1 cellular context compared by ENCODE assay signal in the genomic region with DNA sequence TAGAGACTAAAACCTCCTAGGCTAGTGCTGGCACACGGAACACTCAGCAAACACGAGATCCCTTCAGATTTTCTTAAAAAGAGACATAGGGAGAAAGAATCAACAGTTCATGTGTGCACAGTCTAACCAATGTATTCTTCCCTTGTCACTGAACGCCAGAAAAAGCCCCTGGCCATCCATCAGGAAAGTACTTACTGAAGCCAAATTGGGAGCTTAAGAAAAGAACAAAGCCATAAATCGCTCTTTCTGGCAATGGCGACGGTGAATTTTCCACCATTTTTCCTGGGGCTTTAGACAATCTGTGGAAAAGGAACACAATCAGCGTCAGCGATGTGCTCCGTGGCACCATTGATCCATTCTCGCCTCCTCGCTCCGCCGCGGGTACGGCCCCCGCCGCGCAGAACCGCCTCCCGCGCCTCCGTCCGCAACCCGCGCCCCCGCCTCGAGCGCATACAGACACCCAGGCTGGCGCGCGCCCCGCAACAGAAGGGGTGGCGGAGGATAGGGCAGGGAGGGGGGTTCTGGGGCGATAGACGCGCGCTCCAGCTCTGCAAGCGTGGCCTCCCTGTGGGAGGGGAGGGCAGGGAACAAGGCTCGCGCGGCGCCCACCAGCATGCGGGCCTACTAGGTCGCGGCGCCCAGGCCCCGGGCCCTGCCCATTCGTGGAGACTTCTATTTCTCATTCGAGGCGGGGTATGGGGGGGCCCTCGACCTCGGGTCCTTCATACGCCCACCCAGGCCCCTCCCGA.
TF ChIP-seq lines count a peak whose summit lies in the region.

No MANE protein-coding gene starts in this region.

TF ChIP-seq in K562, 482 proteins besides CTCF, POLR2A, EP300 and RAD21 (continued from another document and continues in another):
- TF ChIP-seq, protein P1, sequence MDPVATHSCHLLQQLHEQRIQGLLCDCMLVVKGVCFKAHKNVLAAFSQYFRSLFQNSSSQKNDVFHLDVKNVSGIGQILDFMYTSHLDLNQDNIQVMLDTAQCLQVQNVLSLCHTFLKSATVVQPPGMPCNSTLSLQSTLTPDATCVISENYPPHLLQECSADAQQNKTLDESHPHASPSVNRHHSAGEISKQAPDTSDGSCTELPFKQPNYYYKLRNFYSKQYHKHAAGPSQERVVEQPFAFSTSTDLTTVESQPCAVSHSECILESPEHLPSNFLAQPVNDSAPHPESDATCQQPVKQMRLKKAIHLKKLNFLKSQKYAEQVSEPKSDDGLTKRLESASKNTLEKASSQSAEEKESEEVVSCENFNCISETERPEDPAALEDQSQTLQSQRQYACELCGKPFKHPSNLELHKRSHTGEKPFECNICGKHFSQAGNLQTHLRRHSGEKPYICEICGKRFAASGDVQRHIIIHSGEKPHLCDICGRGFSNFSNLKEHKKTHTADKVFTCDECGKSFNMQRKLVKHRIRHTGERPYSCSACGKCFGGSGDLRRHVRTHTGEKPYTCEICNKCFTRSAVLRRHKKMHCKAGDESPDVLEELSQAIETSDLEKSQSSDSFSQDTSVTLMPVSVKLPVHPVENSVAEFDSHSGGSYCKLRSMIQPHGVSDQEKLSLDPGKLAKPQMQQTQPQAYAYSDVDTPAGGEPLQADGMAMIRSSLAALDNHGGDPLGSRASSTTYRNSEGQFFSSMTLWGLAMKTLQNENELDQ (CRISPR knock-in tag; IDR thresholded peaks at IDR 0.05; ENCODE audit: borderline replicate concordance) = 0 out of 2 replicates have a peak, but pooled peaks have one; percentile 53
- no peak for TF ChIP-seq TARDBP (IDR thresholded peaks at IDR 0.05)
- TF ChIP-seq STAT5B (CRISPR knock-in tag; IDR thresholded peaks at IDR 0.05) = no peak
- no peak for TF ChIP-seq NFE2 (IDR thresholded peaks at IDR 0.05; ENCODE audit: low read depth)
- TF ChIP-seq OTX1 (CRISPR knock-in tag; IDR thresholded peaks at IDR 0.05) = 0 out of 2 replicates have a peak, but pooled peaks have one; percentile 76
- TF ChIP-seq ZNF583 (CRISPR knock-in tag; IDR thresholded peaks at IDR 0.05) = no peak
- TF ChIP-seq, protein P2, sequence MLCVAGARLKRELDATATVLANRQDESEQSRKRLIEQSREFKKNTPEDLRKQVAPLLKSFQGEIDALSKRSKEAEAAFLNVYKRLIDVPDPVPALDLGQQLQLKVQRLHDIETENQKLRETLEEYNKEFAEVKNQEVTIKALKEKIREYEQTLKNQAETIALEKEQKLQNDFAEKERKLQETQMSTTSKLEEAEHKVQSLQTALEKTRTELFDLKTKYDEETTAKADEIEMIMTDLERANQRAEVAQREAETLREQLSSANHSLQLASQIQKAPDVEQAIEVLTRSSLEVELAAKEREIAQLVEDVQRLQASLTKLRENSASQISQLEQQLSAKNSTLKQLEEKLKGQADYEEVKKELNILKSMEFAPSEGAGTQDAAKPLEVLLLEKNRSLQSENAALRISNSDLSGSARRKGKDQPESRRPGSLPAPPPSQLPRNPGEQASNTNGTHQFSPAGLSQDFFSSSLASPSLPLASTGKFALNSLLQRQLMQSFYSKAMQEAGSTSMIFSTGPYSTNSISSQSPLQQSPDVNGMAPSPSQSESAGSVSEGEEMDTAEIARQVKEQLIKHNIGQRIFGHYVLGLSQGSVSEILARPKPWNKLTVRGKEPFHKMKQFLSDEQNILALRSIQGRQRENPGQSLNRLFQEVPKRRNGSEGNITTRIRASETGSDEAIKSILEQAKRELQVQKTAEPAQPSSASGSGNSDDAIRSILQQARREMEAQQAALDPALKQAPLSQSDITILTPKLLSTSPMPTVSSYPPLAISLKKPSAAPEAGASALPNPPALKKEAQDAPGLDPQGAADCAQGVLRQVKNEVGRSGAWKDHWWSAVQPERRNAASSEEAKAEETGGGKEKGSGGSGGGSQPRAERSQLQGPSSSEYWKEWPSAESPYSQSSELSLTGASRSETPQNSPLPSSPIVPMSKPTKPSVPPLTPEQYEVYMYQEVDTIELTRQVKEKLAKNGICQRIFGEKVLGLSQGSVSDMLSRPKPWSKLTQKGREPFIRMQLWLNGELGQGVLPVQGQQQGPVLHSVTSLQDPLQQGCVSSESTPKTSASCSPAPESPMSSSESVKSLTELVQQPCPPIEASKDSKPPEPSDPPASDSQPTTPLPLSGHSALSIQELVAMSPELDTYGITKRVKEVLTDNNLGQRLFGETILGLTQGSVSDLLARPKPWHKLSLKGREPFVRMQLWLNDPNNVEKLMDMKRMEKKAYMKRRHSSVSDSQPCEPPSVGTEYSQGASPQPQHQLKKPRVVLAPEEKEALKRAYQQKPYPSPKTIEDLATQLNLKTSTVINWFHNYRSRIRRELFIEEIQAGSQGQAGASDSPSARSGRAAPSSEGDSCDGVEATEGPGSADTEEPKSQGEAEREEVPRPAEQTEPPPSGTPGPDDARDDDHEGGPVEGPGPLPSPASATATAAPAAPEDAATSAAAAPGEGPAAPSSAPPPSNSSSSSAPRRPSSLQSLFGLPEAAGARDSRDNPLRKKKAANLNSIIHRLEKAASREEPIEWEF (CRISPR knock-in tag; IDR thresholded peaks at IDR 0.05) = no peak; the same call in 1 of the 2 replicates
- peak; percentile 58; the same call in 1 of the 2 replicates for TF ChIP-seq NR4A1 (CRISPR knock-in tag; IDR thresholded peaks at IDR 0.05)
- TF ChIP-seq NR4A1 (tag; IDR thresholded peaks at IDR 0.05) = no peak
- peak; percentile 76 for TF ChIP-seq EGR1 (conservative IDR thresholded peaks at IDR 0.05)
- peak; percentile 65; the same call in 1 of the 2 replicates for TF ChIP-seq ZBTB17 (CRISPR knock-in tag; IDR thresholded peaks at IDR 0.05)
- TF ChIP-seq PRMT5 (CRISPR knock-in tag; IDR thresholded peaks at IDR 0.05) = no peak
- no peak for TF ChIP-seq U2AF1 (optimal IDR thresholded peaks at IDR 0.05; ENCODE audit: low read depth, low read length)
- TF ChIP-seq ZZZ3 (IDR thresholded peaks at IDR 0.05) = no peak
- no peak for TF ChIP-seq RUNX1 (IDR thresholded peaks at IDR 0.05; ENCODE audit: low read depth)
- TF ChIP-seq ZNF140 (CRISPR knock-in tag; IDR thresholded peaks at IDR 0.05) = no peak
- TF ChIP-seq RBM15 (IDR thresholded peaks at IDR 0.05; ENCODE audit: insufficient read depth, low read length) = no peak
- TF ChIP-seq FOXP1 (CRISPR knock-in tag; IDR thresholded peaks at IDR 0.05) = peak; percentile 49; the same call in 1 of the 2 replicates
- TF ChIP-seq, protein P3, sequence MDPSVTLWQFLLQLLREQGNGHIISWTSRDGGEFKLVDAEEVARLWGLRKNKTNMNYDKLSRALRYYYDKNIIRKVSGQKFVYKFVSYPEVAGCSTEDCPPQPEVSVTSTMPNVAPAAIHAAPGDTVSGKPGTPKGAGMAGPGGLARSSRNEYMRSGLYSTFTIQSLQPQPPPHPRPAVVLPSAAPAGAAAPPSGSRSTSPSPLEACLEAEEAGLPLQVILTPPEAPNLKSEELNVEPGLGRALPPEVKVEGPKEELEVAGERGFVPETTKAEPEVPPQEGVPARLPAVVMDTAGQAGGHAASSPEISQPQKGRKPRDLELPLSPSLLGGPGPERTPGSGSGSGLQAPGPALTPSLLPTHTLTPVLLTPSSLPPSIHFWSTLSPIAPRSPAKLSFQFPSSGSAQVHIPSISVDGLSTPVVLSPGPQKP (CRISPR knock-in tag; IDR thresholded peaks at IDR 0.05) = no peak
- no peak for TF ChIP-seq RFX5 (IDR thresholded peaks at IDR 0.05; ENCODE audit: low read depth, low read length)
- no peak for TF ChIP-seq SPI1 (IDR thresholded peaks at IDR 0.05; ENCODE audit: borderline replicate concordance, low read depth, low read length)
- no peak for TF ChIP-seq ZNF444 (CRISPR knock-in tag; IDR thresholded peaks at IDR 0.05)
- TF ChIP-seq, protein P4, sequence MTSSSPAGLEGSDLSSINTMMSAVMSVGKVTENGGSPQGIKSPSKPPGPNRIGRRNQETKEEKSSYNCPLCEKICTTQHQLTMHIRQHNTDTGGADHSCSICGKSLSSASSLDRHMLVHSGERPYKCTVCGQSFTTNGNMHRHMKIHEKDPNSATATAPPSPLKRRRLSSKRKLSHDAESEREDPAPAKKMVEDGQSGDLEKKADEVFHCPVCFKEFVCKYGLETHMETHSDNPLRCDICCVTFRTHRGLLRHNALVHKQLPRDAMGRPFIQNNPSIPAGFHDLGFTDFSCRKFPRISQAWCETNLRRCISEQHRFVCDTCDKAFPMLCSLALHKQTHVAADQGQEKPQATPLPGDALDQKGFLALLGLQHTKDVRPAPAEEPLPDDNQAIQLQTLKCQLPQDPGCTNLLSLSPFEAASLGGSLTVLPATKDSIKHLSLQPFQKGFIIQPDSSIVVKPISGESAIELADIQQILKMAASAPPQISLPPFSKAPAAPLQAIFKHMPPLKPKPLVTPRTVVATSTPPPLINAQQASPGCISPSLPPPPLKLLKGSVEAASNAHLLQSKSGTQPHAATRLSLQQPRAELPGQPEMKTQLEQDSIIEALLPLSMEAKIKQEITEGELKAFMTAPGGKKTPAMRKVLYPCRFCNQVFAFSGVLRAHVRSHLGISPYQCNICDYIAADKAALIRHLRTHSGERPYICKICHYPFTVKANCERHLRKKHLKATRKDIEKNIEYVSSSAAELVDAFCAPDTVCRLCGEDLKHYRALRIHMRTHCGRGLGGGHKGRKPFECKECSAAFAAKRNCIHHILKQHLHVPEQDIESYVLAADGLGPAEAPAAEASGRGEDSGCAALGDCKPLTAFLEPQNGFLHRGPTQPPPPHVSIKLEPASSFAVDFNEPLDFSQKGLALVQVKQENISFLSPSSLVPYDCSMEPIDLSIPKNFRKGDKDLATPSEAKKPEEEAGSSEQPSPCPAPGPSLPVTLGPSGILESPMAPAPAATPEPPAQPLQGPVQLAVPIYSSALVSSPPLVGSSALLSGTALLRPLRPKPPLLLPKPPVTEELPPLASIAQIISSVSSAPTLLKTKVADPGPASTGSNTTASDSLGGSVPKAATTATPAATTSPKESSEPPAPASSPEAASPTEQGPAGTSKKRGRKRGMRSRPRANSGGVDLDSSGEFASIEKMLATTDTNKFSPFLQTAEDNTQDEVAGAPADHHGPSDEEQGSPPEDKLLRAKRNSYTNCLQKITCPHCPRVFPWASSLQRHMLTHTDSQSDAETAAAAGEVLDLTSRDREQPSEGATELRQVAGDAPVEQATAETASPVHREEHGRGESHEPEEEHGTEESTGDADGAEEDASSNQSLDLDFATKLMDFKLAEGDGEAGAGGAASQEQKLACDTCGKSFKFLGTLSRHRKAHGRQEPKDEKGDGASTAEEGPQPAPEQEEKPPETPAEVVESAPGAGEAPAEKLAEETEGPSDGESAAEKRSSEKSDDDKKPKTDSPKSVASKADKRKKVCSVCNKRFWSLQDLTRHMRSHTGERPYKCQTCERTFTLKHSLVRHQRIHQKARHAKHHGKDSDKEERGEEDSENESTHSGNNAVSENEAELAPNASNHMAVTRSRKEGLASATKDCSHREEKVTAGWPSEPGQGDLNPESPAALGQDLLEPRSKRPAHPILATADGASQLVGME (CRISPR knock-in tag; IDR thresholded peaks at IDR 0.05) = no peak
- TF ChIP-seq SRF (CRISPR knock-in tag; IDR thresholded peaks at IDR 0.05) = no peak
- TF ChIP-seq PHB2 (IDR thresholded peaks at IDR 0.05; ENCODE audit: low read depth) = no peak
- no peak for TF ChIP-seq SAP30 (IDR thresholded peaks at IDR 0.05; ENCODE audit: borderline replicate concordance, insufficient read depth, low read depth, low read length, poor library complexity, severe bottlenecking)
- TF ChIP-seq KLF6 (CRISPR knock-in tag; IDR thresholded peaks at IDR 0.05; ENCODE audit: borderline replicate concordance) = 0 out of 2 replicates have a peak, but pooled peaks have one; percentile 41
- TF ChIP-seq HDGF (IDR thresholded peaks at IDR 0.05) = no peak
- TF ChIP-seq SRSF3 (IDR thresholded peaks at IDR 0.05; ENCODE audit: insufficient read depth, low read length) = no peak
- TF ChIP-seq, protein P5, sequence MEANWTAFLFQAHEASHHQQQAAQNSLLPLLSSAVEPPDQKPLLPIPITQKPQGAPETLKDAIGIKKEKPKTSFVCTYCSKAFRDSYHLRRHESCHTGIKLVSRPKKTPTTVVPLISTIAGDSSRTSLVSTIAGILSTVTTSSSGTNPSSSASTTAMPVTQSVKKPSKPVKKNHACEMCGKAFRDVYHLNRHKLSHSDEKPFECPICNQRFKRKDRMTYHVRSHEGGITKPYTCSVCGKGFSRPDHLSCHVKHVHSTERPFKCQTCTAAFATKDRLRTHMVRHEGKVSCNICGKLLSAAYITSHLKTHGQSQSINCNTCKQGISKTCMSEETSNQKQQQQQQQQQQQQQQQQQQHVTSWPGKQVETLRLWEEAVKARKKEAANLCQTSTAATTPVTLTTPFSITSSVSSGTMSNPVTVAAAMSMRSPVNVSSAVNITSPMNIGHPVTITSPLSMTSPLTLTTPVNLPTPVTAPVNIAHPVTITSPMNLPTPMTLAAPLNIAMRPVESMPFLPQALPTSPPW (CRISPR knock-in tag; IDR thresholded peaks at IDR 0.05) = no peak
- TF ChIP-seq BCL6 (CRISPR knock-in tag; IDR thresholded peaks at IDR 0.05) = no peak
- TF ChIP-seq KHSRP (IDR thresholded peaks at IDR 0.05) = no peak
- TF ChIP-seq, protein P6, sequence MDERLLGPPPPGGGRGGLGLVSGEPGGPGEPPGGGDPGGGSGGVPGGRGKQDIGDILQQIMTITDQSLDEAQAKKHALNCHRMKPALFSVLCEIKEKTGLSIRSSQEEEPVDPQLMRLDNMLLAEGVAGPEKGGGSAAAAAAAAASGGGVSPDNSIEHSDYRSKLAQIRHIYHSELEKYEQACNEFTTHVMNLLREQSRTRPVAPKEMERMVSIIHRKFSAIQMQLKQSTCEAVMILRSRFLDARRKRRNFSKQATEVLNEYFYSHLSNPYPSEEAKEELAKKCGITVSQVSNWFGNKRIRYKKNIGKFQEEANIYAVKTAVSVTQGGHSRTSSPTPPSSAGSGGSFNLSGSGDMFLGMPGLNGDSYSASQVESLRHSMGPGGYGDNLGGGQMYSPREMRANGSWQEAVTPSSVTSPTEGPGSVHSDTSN (CRISPR knock-in tag; IDR thresholded peaks at IDR 0.05; ENCODE audit: low read depth) = no peak
- TF ChIP-seq, protein P6 (tag; conservative IDR thresholded peaks at IDR 0.05; ENCODE audit: low read depth) = peak; percentile 36; the same call in 1 of the 2 replicates
- TF ChIP-seq, protein P7, sequence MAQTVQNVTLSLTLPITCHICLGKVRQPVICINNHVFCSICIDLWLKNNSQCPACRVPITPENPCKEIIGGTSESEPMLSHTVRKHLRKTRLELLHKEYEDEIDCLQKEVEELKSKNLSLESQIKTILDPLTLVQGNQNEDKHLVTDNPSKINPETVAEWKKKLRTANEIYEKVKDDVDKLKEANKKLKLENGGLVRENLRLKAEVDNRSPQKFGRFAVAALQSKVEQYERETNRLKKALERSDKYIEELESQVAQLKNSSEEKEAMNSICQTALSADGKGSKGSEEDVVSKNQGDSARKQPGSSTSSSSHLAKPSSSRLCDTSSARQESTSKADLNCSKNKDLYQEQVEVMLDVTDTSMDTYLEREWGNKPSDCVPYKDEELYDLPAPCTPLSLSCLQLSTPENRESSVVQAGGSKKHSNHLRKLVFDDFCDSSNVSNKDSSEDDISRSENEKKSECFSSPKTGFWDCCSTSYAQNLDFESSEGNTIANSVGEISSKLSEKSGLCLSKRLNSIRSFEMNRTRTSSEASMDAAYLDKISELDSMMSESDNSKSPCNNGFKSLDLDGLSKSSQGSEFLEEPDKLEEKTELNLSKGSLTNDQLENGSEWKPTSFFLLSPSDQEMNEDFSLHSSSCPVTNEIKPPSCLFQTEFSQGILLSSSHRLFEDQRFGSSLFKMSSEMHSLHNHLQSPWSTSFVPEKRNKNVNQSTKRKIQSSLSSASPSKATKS (CRISPR knock-in tag; IDR thresholded peaks at IDR 0.05) = no peak
